Comparison of ENCODE assay signal across 1 cellular context in genomic region chr6:111804627-111805235, GRCh38.
A peak's percentile ranks its signal among the peaks of the same experiment; 100 is the strongest.
TF ChIP-seq lines count a peak whose summit lies in the region.

No MANE protein-coding gene starts in this region.

TF ChIP-seq in K562, 482 proteins besides CTCF, POLR2A, EP300 and RAD21 (continued from another document):
- TF ChIP-seq ZNF707 (CRISPR knock-in tag; conservative IDR thresholded peaks at IDR 0.05) (no peak), ID3 (CRISPR knock-in tag; IDR thresholded peaks at IDR 0.05) (no peak), ID3 (tag; IDR thresholded peaks at IDR 0.05) (peak; percentile 70; the same call in 1 of the 2 replicates), ZNF175 (CRISPR knock-in tag; IDR thresholded peaks at IDR 0.05; ENCODE audit: low read depth) (peak; percentile 73; the same call in 1 of the 2 replicates), POLR3A (IDR thresholded peaks at IDR 0.05; ENCODE audit: borderline replicate concordance, extremely low read depth, insufficient read depth, insufficient read length) (no peak), MTA3 (IDR thresholded peaks at IDR 0.05; ENCODE audit: borderline replicate concordance) (0 out of 2 replicates have a peak, but pooled peaks have one; percentile 61), PHTF2 (CRISPR knock-in tag; IDR thresholded peaks at IDR 0.05) (no peak), ATF1 (CRISPR knock-in tag; IDR thresholded peaks at IDR 0.05) (no peak), ATF1 (tag; IDR thresholded peaks at IDR 0.05) (peak; percentile 60; the same call in 1 of the 2 replicates), RBFOX2 (IDR thresholded peaks at IDR 0.05; ENCODE audit: low read depth, low read length) (no peak), TBL1XR1 (IDR thresholded peaks at IDR 0.05; ENCODE audit: low read length in 2 of 2) (no peak; a peak in 1 of 4 replicates), NUFIP1 (IDR thresholded peaks at IDR 0.05; ENCODE audit: partially characterized antibody) (no peak), ZNF408 (CRISPR knock-in tag; IDR thresholded peaks at IDR 0.05; ENCODE audit: low read depth) (no peak), POLR3G (IDR thresholded peaks at IDR 0.05; ENCODE audit: extremely low read depth, insufficient read length, insufficient replicate concordance) (no peak), KAT7 (CRISPR knock-in tag; IDR thresholded peaks at IDR 0.05; ENCODE audit: borderline replicate concordance) (no peak), ESRRA (IDR thresholded peaks at IDR 0.05; ENCODE audit: borderline replicate concordance, low read depth) (0 out of 2 replicates have a peak, but pooled peaks have one; percentile 60), PPARD (CRISPR knock-in tag; IDR thresholded peaks at IDR 0.05) (no peak), HNRNPL (IDR thresholded peaks at IDR 0.05; ENCODE audit: low read depth, low read length) (no peak), ARID3B (CRISPR knock-in tag; IDR thresholded peaks at IDR 0.05; ENCODE audit: borderline replicate concordance) (no peak), WHSC1 (IDR thresholded peaks at IDR 0.05; ENCODE audit: low read length) (no peak), E2F6 (IDR thresholded peaks at IDR 0.05; ENCODE audit: borderline replicate concordance in 1 of 2, extremely low read depth in 1 of 2, insufficient read depth in 1 of 2, insufficient read length in 1 of 2, low read depth in 1 of 2, low read length in 1 of 2, poor library complexity in 1 of 2, severe bottlenecking in 1 of 2) (no peak), ZNF174 (CRISPR knock-in tag; IDR thresholded peaks at IDR 0.05) (no peak; the same call in 1 of the 2 replicates), USF1 (CRISPR knock-in tag; IDR thresholded peaks at IDR 0.05) (peak; percentile 82), ZBTB40 (IDR thresholded peaks at IDR 0.05) (no peak), ZBTB40 (CRISPR knock-in tag; IDR thresholded peaks at IDR 0.05) (no peak), SMARCA5 (IDR thresholded peaks at IDR 0.05) (no peak), GTF2F1 (IDR thresholded peaks at IDR 0.05; ENCODE audit: low read depth, low read length) (no peak), TCF7L2 (IDR thresholded peaks at IDR 0.05; ENCODE audit: low read depth, low read length) (no peak), BRCA1 (IDR thresholded peaks at IDR 0.05) (no peak), BRCA1 (CRISPR knock-in tag; IDR thresholded peaks at IDR 0.05) (no peak), STAT6 (CRISPR knock-in tag; IDR thresholded peaks at IDR 0.05) (no peak), NEUROD1 (IDR thresholded peaks at IDR 0.05; ENCODE audit: borderline replicate concordance, low read depth, low read length, partially characterized antibody) (no peak), ELF2 (CRISPR knock-in tag; IDR thresholded peaks at IDR 0.05) (no peak), SNIP1 (IDR thresholded peaks at IDR 0.05; ENCODE audit: low read depth) (no peak), NONO (IDR thresholded peaks at IDR 0.05; ENCODE audit: low read depth in 2 of 2, low read length in 1 of 2) (no peak)
